1 cellular context compared by ENCODE assay signal in genomic region chr15:43105077-43105769, GRCh38.
TF ChIP-seq lines count a peak whose summit lies in the region.

No MANE protein-coding gene starts in this region.

TF ChIP-seq in GM23338, 12 proteins besides CTCF, POLR2A, EP300 and RAD21 (continued from another document):
- TF ChIP-seq REST (IDR thresholded peaks at IDR 0.05; ENCODE audit: unreplicated experiment), result no peak
